19 cellular contexts compared by ENCODE assay signal in the genomic region with DNA sequence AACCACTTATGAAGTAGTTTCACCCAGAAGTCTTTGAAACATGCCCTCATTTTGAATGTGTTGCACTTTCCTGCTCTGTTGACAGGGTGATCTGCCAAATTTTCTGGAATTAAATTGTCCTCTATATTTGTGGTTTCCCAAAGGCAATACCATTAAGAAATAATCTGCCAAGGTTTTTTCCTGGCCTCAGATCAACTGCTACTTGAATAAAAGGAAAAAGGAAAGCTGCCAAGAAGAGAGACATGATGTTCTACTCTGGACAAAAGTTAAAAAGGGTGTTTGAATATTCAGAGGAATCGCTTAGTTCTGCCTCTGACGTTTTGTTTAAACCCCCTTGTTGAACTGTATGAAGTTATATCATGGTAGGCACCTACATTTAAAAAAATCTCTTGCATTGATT. TPM values are rescaled to one million over a fixed set of nuclear protein-coding genes. Genes with fewer than 3 reads are reported as not detected.
DNase-seq lines count a peak whose midpoint lies in the region; TF ChIP-seq lines count a peak whose summit lies in the region.
"Had no signal": no experiment of that assay in that cellular context is flagged by ENCODE, and none has a peak within 500 bp of the region (broad histone marks: within the 10 kb centered on the region; RNA-seq: fewer than 3 reads in every experiment).

No MANE protein-coding gene starts in this region.

- DNase-seq in breast epithelium (ENCODE audit: low spot score in 2 of 2) (no peak), MCF 10A (ENCODE audit: unreplicated experiment) (no peak), tibial nerve (ENCODE audit: low spot score in 2 of 2) (peak in 1 of 2 donors; percentile 61), NCI-H2029 (lab: John Stamatoyannopoulos, UW) (no peak), H4 (ENCODE audit: low spot score) (no peak), HuH-7 (ENCODE audit: low spot score) (no peak)
- no peak for DNase-seq in activated naive CD8-positive, alpha-beta T cell treated with anti-CD3 and anti-CD28 coated beads for 36 hours
- DNase-seq: brain microvascular endothelial cell; DND-41; GOT3; lower lobe of right lung; MM.1S; NCI-H524; pancreas; stimulated activated CD8-positive, alpha-beta memory T cell treated with anti-CD3 and anti-CD28 coated beads, Interleukin-4, amount 100 ng/mL, for 48 hours had no signal

- peaks cover 0 to 30% of the 10 kb centered on the region in 2 donors for H3K4me1 ChIP-seq in breast epithelium
- peaks cover 0 to 35% (median 7%) of the 10 kb centered on the region in 4 donors for H3K4me1 ChIP-seq in tibial nerve

- no TSS peak for BruUV-seq in MCF 10A (replicated peaks; lab: Mats Ljungman, UMichigan)

- H3K27ac Mint-ChIP-seq in MCF 10A (ENCODE audit: low read depth, unreplicated experiment), result no peak overlapping the region
- peak overlapping the region; percentile 71 for H3K27ac Mint-ChIP-seq in activated naive CD8-positive, alpha-beta T cell treated with anti-CD3 and anti-CD28 coated beads for 36 hours

- intact Hi-C loops in breast epithelium (cut with DNase I; ENCODE audit: low total_unique reads), result no loop called here
- intact Hi-C loops in MCF 10A (cut with micrococcal nuclease), result no loop called here

- H3K27ac ChIP-seq in breast epithelium, result peak overlapping the region; percentile 89 to 91
- peak overlapping the region; percentile 31 for H3K27ac ChIP-seq in layer of hippocampus (ENCODE audit: low read depth, low read length)
- peak overlapping the region in 3 of 4 donors; percentile 26 to 83 (median 74) for H3K27ac ChIP-seq in tibial nerve
- H3K27ac ChIP-seq: brain microvascular endothelial cell, hepatocyte, lower lobe of right lung, pancreas had no signal

- H3K4me3 ChIP-seq in breast epithelium (peak overlapping the region in 1 of 3 donors; percentile 13), tibial nerve (no peak overlapping the region)
- H3K4me3 ChIP-seq: GM12878, hepatocyte, lower lobe of right lung, pancreas had no signal

- no peaks in the 10 kb centered on the region for H3K4me1 Mint-ChIP-seq in MCF 10A (ENCODE audit: insufficient read depth, unreplicated experiment)
- H3K4me1 Mint-ChIP-seq in activated naive CD8-positive, alpha-beta T cell treated with anti-CD3 and anti-CD28 coated beads for 36 hours, result peaks cover 53% of the 10 kb centered on the region

- 31 to 50% methylated on average over 2 of the region's 2 CpGs for WGBS in tibial nerve, 2 donors

- H3K9me3 ChIP-seq in breast epithelium (no peaks in the 10 kb centered on the region), tibial nerve (no peaks in the 10 kb centered on the region)
- H3K9me3 ChIP-seq: lower lobe of right lung, pancreas had no signal

- TF ChIP-seq POLR2A in breast epithelium (IDR thresholded peaks at IDR 0.05) (no peak), tibial nerve (IDR thresholded peaks at IDR 0.05) (no peak)

- H3K27me3 Mint-ChIP-seq in MCF 10A (ENCODE audit: insufficient read depth, unreplicated experiment), result no peaks in the 10 kb centered on the region
- no peaks in the 10 kb centered on the region for H3K27me3 Mint-ChIP-seq in activated naive CD8-positive, alpha-beta T cell treated with anti-CD3 and anti-CD28 coated beads for 36 hours

- CTCF ChIA-PET in MCF 10A (lab: Yijun Ruan, JAX), result interaction anchor here (0.6 to 1.4 kb wide), 4 partner anchors 13 to 303 kb away, joined by 3 to 6 read pairs (median 4); no protein-coding TSS in a partner anchor

- no peaks in the 10 kb centered on the region for H3K27me3 ChIP-seq in breast epithelium
- H3K27me3 ChIP-seq in layer of hippocampus (ENCODE audit: control insufficient read depth, insufficient read depth, low read length), result no peaks in the 10 kb centered on the region
- no peaks in the 10 kb centered on the region for H3K27me3 ChIP-seq in tibial nerve
- H3K27me3 ChIP-seq: brain microvascular endothelial cell, hepatocyte, pancreas had no signal

- POLR2A ChIA-PET in MCF 10A (lab: Yijun Ruan, JAX), result interaction anchor here (0.9 to 2.1 kb wide), 4 partner anchors 9 to 182 kb away, joined by 4 to 7 read pairs (median 4); no protein-coding TSS in a partner anchor

- peak; percentile 37 to 64 for TF ChIP-seq EP300 in tibial nerve (IDR thresholded peaks at IDR 0.05)

- H3K4me3 Mint-ChIP-seq in MCF 10A (ENCODE audit: unreplicated experiment), result no peak overlapping the region
- no peak overlapping the region for H3K4me3 Mint-ChIP-seq in activated naive CD8-positive, alpha-beta T cell treated with anti-CD3 and anti-CD28 coated beads for 36 hours

- TF ChIP-seq CTCF in breast epithelium (IDR thresholded peaks at IDR 0.05) (no peak), MCF 10A (IDR thresholded peaks at IDR 0.05; ENCODE audit: unreplicated experiment) (no peak), tibial nerve (IDR thresholded peaks at IDR 0.05) (no peak)

- H3K9me3 Mint-ChIP-seq in MCF 10A (ENCODE audit: unreplicated experiment), result no peaks in the 10 kb centered on the region
- H3K9me3 Mint-ChIP-seq in activated naive CD8-positive, alpha-beta T cell treated with anti-CD3 and anti-CD28 coated beads for 36 hours, result peaks cover 4% of the 10 kb centered on the region

- no peaks in the 10 kb centered on the region for H3K36me3 ChIP-seq in breast epithelium
- no peaks in the 10 kb centered on the region for H3K36me3 ChIP-seq in tibial nerve
- H3K36me3 ChIP-seq: brain microvascular endothelial cell, pancreas had no signal

- H3K36me3 Mint-ChIP-seq in MCF 10A (ENCODE audit: insufficient read depth, unreplicated experiment), result peaks cover 11% of the 10 kb centered on the region
- peaks cover 71% of the 10 kb centered on the region for H3K36me3 Mint-ChIP-seq in activated naive CD8-positive, alpha-beta T cell treated with anti-CD3 and anti-CD28 coated beads for 36 hours

RNA-seq across cellular contexts. Expression of gene ARMH2, which starts 37.4 kb away (rescaled TPM):
- total RNA-seq in breast epithelium (not detected), MCF 10A (2022) (not detected in 2 replicates), tibial nerve (not detected)
- not detected for total RNA-seq in activated naive CD8-positive, alpha-beta T cell treated with anti-CD3 and anti-CD28 coated beads for 36 hours
- not detected in 2 replicates for total RNA-seq in H4 (2014; rRNA removed; shearing (Covaris generic))
- total RNA-seq: GM12878, hepatocyte, pancreas, RPMI7951 had no signal

Comparison
In these comparisons a context has a peak if more than half of its experiments do, and no peak if none do; other contexts are left out.
1. H3K27ac ChIP-seq: peak in every context shown above with its lines; median percentile 90 in breast epithelium; 74 in tibial nerve; 31 in layer of hippocampus.